19 cellular contexts compared by ENCODE assay signal in genomic region chr4:85995361-85995760, GRCh38.
A peak's percentile ranks its signal among the peaks of the same experiment; 100 is the strongest.
DNase-seq lines count a peak whose midpoint lies in the region; ATAC-seq and TF ChIP-seq lines count a peak whose summit lies in the region.
"Had no signal": no experiment of that assay in that cellular context is flagged by ENCODE, and none has a peak within 500 bp of the region (broad histone marks: within the 10 kb centered on the region; RNA-seq: fewer than 3 reads in every experiment).

No MANE protein-coding gene starts in this region.

- in situ Hi-C loops in KBM-7 (cut with MboI; ENCODE audit: low pct_unique_long_range_greater_than_20kb, low sequenced_read_pairs), result no loop called here
- in situ Hi-C loops in mammary epithelial cell (cut with MboI; ENCODE audit: low sequenced_read_pairs in 2 of 2), result no loop called here

- H3K4me2 ChIP-seq in mammary epithelial cell (ENCODE audit: insufficient read depth, low read depth, low read length), result no peak overlapping the region

- H3K79me2 ChIP-seq in mammary epithelial cell (ENCODE audit: insufficient read depth, low read length), result no peaks in the 10 kb centered on the region

- H3K27ac Mint-ChIP-seq in stimulated activated effector memory CD8-positive, alpha-beta T cell treated with anti-CD3 and anti-CD28 coated beads, Interleukin-12 subunit alpha, Interleukin-12 subunit beta, amount 100 ng/mL, for 72 hours, result no peak overlapping the region
- H3K27ac Mint-ChIP-seq: activated CD4-positive, alpha-beta memory T cell treated with anti-CD3 and anti-CD28 coated beads for 36 hours; activated naive CD4-positive, alpha-beta T cell treated with anti-CD3 and anti-CD28 coated beads, Interleukin-2, amount 50 U/mL, for 24 hours; endodermal cell had no signal

- intact Hi-C loops in mammary epithelial cell (cut with micrococcal nuclease), result no loop called here

- H3K9me3 ChIP-seq in mammary epithelial cell (replicated peaks; ENCODE audit: insufficient read depth, low read length), result no peaks in the 10 kb centered on the region
- H3K9me3 ChIP-seq: stomach had no signal

- CTCF ChIA-PET in mammary epithelial cell (lab: Charles Lee; ENCODE audit: low non-redundant PET), result no interaction called here

- H3K27ac ChIP-seq in mammary epithelial cell (ENCODE audit: insufficient read depth, low read depth, low read length), result no peak overlapping the region
- H3K27ac ChIP-seq: stomach, VCaP had no signal

- no peak overlapping the region for H3K4me3 Mint-ChIP-seq in stimulated activated effector memory CD8-positive, alpha-beta T cell treated with anti-CD3 and anti-CD28 coated beads, Interleukin-12 subunit alpha, Interleukin-12 subunit beta, amount 100 ng/mL, for 72 hours
- H3K4me3 Mint-ChIP-seq: activated CD4-positive, alpha-beta memory T cell treated with anti-CD3 and anti-CD28 coated beads for 36 hours; activated naive CD4-positive, alpha-beta T cell treated with anti-CD3 and anti-CD28 coated beads, Interleukin-2, amount 50 U/mL, for 24 hours; endodermal cell; nephron progenitor cell had no signal

- H3K9ac ChIP-seq in mammary epithelial cell (ENCODE audit: insufficient read depth, low read length), result no peak overlapping the region

- H3K4me1 Mint-ChIP-seq in stimulated activated effector memory CD8-positive, alpha-beta T cell treated with anti-CD3 and anti-CD28 coated beads, Interleukin-12 subunit alpha, Interleukin-12 subunit beta, amount 100 ng/mL, for 72 hours, result no peaks in the 10 kb centered on the region
- H3K4me1 Mint-ChIP-seq: activated naive CD4-positive, alpha-beta T cell treated with anti-CD3 and anti-CD28 coated beads, Interleukin-2, amount 50 U/mL, for 24 hours; endodermal cell had no signal

- no peaks in the 10 kb centered on the region for H3K27me3 ChIP-seq in mammary epithelial cell (ENCODE audit: insufficient read depth, low read length)
- H3K27me3 ChIP-seq: stomach had no signal

- 82% methylated on average over 6 of the region's 6 CpGs for WGBS in mammary epithelial cell (ENCODE audit: low coverage, missing lambda C conversion rate)

- DNase-seq in KBM-7 (peak; percentile 18), mesenteric fat pad (ENCODE audit: low spot score) (no peak), mammary epithelial cell (no peak), NCI-H146 treated with DMSO at 0.1 percent for 48 hours (lab: John Stamatoyannopoulos, UW; ENCODE audit: unreplicated experiment) (no peak)
- no peak for DNase-seq in stimulated activated effector memory CD8-positive, alpha-beta T cell treated with anti-CD3 and anti-CD28 coated beads, Interleukin-12 subunit alpha, Interleukin-12 subunit beta, amount 100 ng/mL, for 72 hours (ENCODE audit: low spot score in 2 of 2)
- DNase-seq: activated CD4-positive, alpha-beta memory T cell treated with anti-CD3 and anti-CD28 coated beads for 36 hours; activated T-cell treated with anti-CD3 and anti-CD28 coated beads, Interleukin-2, amount 50 U/mL, for 1 hour; endodermal cell; KG1; NCI-H526 treated with DMSO at 0.1 percent for 48 hours; nephron progenitor cell; stimulated activated CD4-positive, alpha-beta T cell treated with anti-CD3 and anti-CD28 coated beads, Interleukin-1b, Interleukin-23, amount 100 ng/mL, for 48 hours; stomach; trophoblast cell had no signal

- TF ChIP-seq CTCF in mammary epithelial cell (conservative IDR thresholded peaks at IDR 0.05 in 1 of 2, IDR thresholded peaks at IDR 0.05 in 1 of 2; ENCODE audit: extremely low read depth in 1 of 2, insufficient read depth in 1 of 2, low read depth in 1 of 2, low read length in 2 of 2), result no peak

- no TSS peak for BruUV-seq in mammary epithelial cell (replicated peaks; lab: Mats Ljungman, UMichigan)

- H3K4me1 ChIP-seq in mammary epithelial cell (ENCODE audit: insufficient read depth, low read length), result no peaks in the 10 kb centered on the region
- H3K4me1 ChIP-seq: stomach had no signal

- no peaks in the 10 kb centered on the region for H4K20me1 ChIP-seq in mammary epithelial cell (ENCODE audit: insufficient read depth, low read length)

- no peak overlapping the region for H2AFZ ChIP-seq in mammary epithelial cell (ENCODE audit: low read depth, low read length)

- ATAC-seq in GM18870 (IDR thresholded peaks at IDR 0.05; ENCODE audit: unreplicated experiment), result peak; percentile 67
- ATAC-seq in GM21423 (IDR thresholded peaks at IDR 0.05; ENCODE audit: unreplicated experiment), result peak; percentile 80
- ATAC-seq in stimulated activated effector memory CD8-positive, alpha-beta T cell treated with anti-CD3 and anti-CD28 coated beads, Interleukin-12 subunit alpha, Interleukin-12 subunit beta, amount 100 ng/mL, for 72 hours, result peak; percentile 32
- ATAC-seq: Right ventricle myocardium inferior had no signal

- H3K36me3 ChIP-seq in mammary epithelial cell (ENCODE audit: insufficient read depth, low read length), result no peaks in the 10 kb centered on the region

- H3K4me3 ChIP-seq in mammary epithelial cell (replicated peaks in 1 of 3; ENCODE audit: insufficient read depth in 1 of 3, low read depth in 2 of 3, low read length in 3 of 3), result no peak overlapping the region
- H3K4me3 ChIP-seq: stomach had no signal

- no peaks in the 10 kb centered on the region for H3K36me3 Mint-ChIP-seq in stimulated activated effector memory CD8-positive, alpha-beta T cell treated with anti-CD3 and anti-CD28 coated beads, Interleukin-12 subunit alpha, Interleukin-12 subunit beta, amount 100 ng/mL, for 72 hours
- H3K36me3 Mint-ChIP-seq: activated CD4-positive, alpha-beta memory T cell treated with anti-CD3 and anti-CD28 coated beads for 36 hours; activated naive CD4-positive, alpha-beta T cell treated with anti-CD3 and anti-CD28 coated beads, Interleukin-2, amount 50 U/mL, for 24 hours had no signal

- dilution Hi-C loops in mammary epithelial cell (cut with HindIII; ENCODE audit: low sequenced_read_pairs), result no loop called here

- H3K9me3 Mint-ChIP-seq in stimulated activated effector memory CD8-positive, alpha-beta T cell treated with anti-CD3 and anti-CD28 coated beads, Interleukin-12 subunit alpha, Interleukin-12 subunit beta, amount 100 ng/mL, for 72 hours, result peaks cover 6% of the 10 kb centered on the region
- H3K9me3 Mint-ChIP-seq: activated naive CD4-positive, alpha-beta T cell treated with anti-CD3 and anti-CD28 coated beads, Interleukin-2, amount 50 U/mL, for 24 hours; endodermal cell; nephron progenitor cell had no signal
